In genomic region chr11:1017269-1018005, GRCh38 we compare ENCODE assay signal across 14 cellular contexts. TPM values are rescaled to one million over a fixed set of nuclear protein-coding genes. Genes with fewer than 3 reads are reported as not detected.
DNase-seq lines count a peak whose midpoint lies in the region; ATAC-seq, FAIRE-seq and TF ChIP-seq lines count a peak whose summit lies in the region.
"Had no signal": no experiment of that assay in that cellular context is flagged by ENCODE, and none has a peak within 500 bp of the region (broad histone marks: within the 10 kb centered on the region; RNA-seq: fewer than 3 reads in every experiment).

No MANE protein-coding gene starts in this region.

- no peak for FAIRE-seq in GM12891 (lab: Jason Lieb, UNC)

- peak; percentile 24 for ATAC-seq in left ventricle myocardium superior

- DNase-seq in GM12891 (ENCODE audit: insufficient read length, low spot score) (no peak), SK-N-DZ (ENCODE audit: low spot score) (peak; percentile 42), left ventricle myocardium superior (no peak), renal cortical epithelial cell (ENCODE audit: low read depth) (peak; percentile 2), NCI-H774 (lab: John Stamatoyannopoulos, UW) (no peak), NCI-H2171 treated with DMSO at 0.1 percent for 48 hours (lab: John Stamatoyannopoulos, UW) (no peak), cerebellum (ENCODE audit: low spot score) (no peak)
- no peak for DNase-seq in stimulated activated CD4-positive, alpha-beta T cell treated with anti-CD3 and anti-CD28 coated beads, Interleukin-2, amount 100 ng/mL, for 48 hours
- DNase-seq: brain microvascular endothelial cell, NCI-H82, sigmoid colon, SW 1271 had no signal

- no peak for TF ChIP-seq POLR2A in GM12891 (IDR thresholded peaks at IDR 0.05; ENCODE audit: low read depth, low read length)

- intact Hi-C loops in left ventricle myocardium superior (cut with micrococcal nuclease) = no loop called here

TF ChIP-seq in GM12891, 5 proteins besides CTCF, POLR2A, EP300 and RAD21:
- TF ChIP-seq POU2F2 (IDR thresholded peaks at IDR 0.05; ENCODE audit: low read depth, low read length) (peak; percentile 23; the same call in 1 of the 2 replicates), PAX5 (IDR thresholded peaks at IDR 0.05; ENCODE audit: insufficient read depth, low read length, severe bottlenecking) (no peak), TAF1 (IDR thresholded peaks at IDR 0.05; ENCODE audit: low read depth, low read length) (no peak), POLR2AphosphoS5 (IDR thresholded peaks at IDR 0.05; ENCODE audit: low read depth, low read length) (0 out of 2 replicates have a peak, but pooled peaks have one; percentile 26), SPI1 (IDR thresholded peaks at IDR 0.05; ENCODE audit: low read depth, low read length) (no peak)

RNA-seq across cellular contexts. Expression of gene MUC6, which starts 19.1 kb away (rescaled TPM):
- 0.47 TPM for polyA plus RNA-seq in GM12891 (2012; ENCODE audit: low read depth, missing spikeins)
- not detected in 2 replicates for polyA plus RNA-seq in SK-N-DZ (2014; cell fraction: cytosol; rRNA removed)
- polyA plus RNA-seq in SK-N-DZ (2014; cell fraction: nucleus; rRNA removed) = not detected in 2 replicates
- total RNA-seq in left ventricle myocardium superior (not detected), renal cortical epithelial cell (not detected in 2 replicates), cerebellum (under 0.01 TPM)
- total RNA-seq: activated CD8-positive, alpha-beta memory T cell treated with anti-CD3 and anti-CD28 coated beads for 36 hours; mesenteric fat pad; sigmoid colon had no signal

RNA-seq across cellular contexts. Expression of gene MUC2, which starts 57.2 kb away (rescaled TPM):
- 0.09 TPM for polyA plus RNA-seq in GM12891 (2012; ENCODE audit: low read depth, missing spikeins)
- not detected in 2 replicates for polyA plus RNA-seq in SK-N-DZ (2014; cell fraction: cytosol; rRNA removed)
- polyA plus RNA-seq in SK-N-DZ (2014; cell fraction: nucleus; rRNA removed) = not detected in 2 replicates
- not detected for total RNA-seq in left ventricle myocardium superior
- not detected in 2 replicates for total RNA-seq in renal cortical epithelial cell
- 1.5 TPM for total RNA-seq in cerebellum
- total RNA-seq: activated CD8-positive, alpha-beta memory T cell treated with anti-CD3 and anti-CD28 coated beads for 36 hours had no signal

Comparison
In these comparisons a context has a peak if more than half of its experiments do, and no peak if none do; other contexts are left out.
1. DNase-seq: peak in SK-N-DZ (single experiment) and renal cortical epithelial cell (single experiment); none in GM12891 (single experiment), left ventricle myocardium superior (single experiment), NCI-H774 (single experiment), NCI-H2171 treated with DMSO at 0.1 percent for 48 hours (single experiment), stimulated activated CD4-positive, alpha-beta T cell treated with anti-CD3 and anti-CD28 coated beads, Interleukin-2, amount 100 ng/mL, for 48 hours (0 of 2) and cerebellum (single experiment).